ENCODE assay signal across 15 cellular contexts in the genomic region with DNA sequence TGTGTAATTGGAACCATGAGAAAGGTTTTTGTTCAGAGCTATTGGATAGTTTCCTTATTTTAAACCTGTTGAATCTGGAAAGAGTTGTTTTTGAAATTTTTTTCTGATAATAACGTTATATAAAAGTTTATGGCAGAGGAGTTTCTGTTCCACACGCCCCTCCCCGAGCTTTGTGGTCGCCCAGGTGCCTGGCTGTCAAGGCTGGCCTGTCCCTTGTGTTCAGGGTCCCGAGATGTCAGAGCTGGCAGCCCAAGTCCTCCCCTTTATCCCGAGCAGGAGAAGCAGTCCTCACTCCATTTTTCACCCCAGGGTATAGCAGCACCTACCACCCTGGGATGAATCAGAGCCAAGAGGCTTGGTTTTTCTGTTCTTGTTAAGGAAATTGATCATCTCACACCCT. TPM values are rescaled to one million over a fixed set of nuclear protein-coding genes. Genes with fewer than 3 reads are reported as not detected.
A peak's percentile ranks its signal among the peaks of the same experiment; 100 is the strongest.
DNase-seq lines count a peak whose midpoint lies in the region; ATAC-seq, FAIRE-seq and TF ChIP-seq lines count a peak whose summit lies in the region.
"Had no signal": no experiment of that assay in that cellular context is flagged by ENCODE, and none has a peak within 500 bp of the region (broad histone marks: within the 10 kb centered on the region; RNA-seq: fewer than 3 reads in every experiment).

No MANE protein-coding gene starts in this region.

- no peak for FAIRE-seq in kidney (lab: Jason Lieb, UNC)
- FAIRE-seq: HTR-8/SVneo had no signal

- no peak for ATAC-seq in activated B cell treated with CpG ODN at 0.5 μM for 24 hours (ENCODE audit: low read depth)
- ATAC-seq in left colon: peak; percentile 16
- ATAC-seq in GM21619 (IDR thresholded peaks at IDR 0.05; ENCODE audit: unreplicated experiment): no peak

- 84 to 89% methylated on average over 6 of the region's 6 CpGs for WGBS in thyroid gland, 2 donors

- H3K27me3 Mint-ChIP-seq in activated B cell treated with CpG ODN at 0.5 μM for 24 hours: peaks cover 3% of the 10 kb centered on the region

- peak overlapping the region in 1 of 2 donors; percentile 55 for H3K9ac ChIP-seq in kidney (ENCODE audit: low read length in 2 of 2)

- CTCF ChIA-PET in activated B cell treated with CpG ODN at 0.5 μM for 24 hours (lab: Charles Lee): no interaction called here

- intact Hi-C loops in cardiac septum (cut with DNase I) (no loop called here), activated B cell treated with CpG ODN at 0.5 μM for 24 hours (cut with micrococcal nuclease) (loop anchor here (2.0 kb wide), 1 partner anchor 217 kb away; no protein-coding TSS in a partner anchor), left colon (cut with DNase I, micrococcal nuclease) (no loop called here), thyroid gland (cut with DNase I) (no loop called here), kidney (cut with DNase I) (no loop called here)

- H3K4me1 Mint-ChIP-seq in activated B cell treated with CpG ODN at 0.5 μM for 24 hours: peaks cover 77% of the 10 kb centered on the region

- H3K9me3 Mint-ChIP-seq in activated B cell treated with CpG ODN at 0.5 μM for 24 hours: no peaks in the 10 kb centered on the region
- H3K9me3 Mint-ChIP-seq: CD14-positive monocyte had no signal

- peak overlapping the region; percentile 32 for H3K4me3 Mint-ChIP-seq in activated B cell treated with CpG ODN at 0.5 μM for 24 hours
- H3K4me3 Mint-ChIP-seq: CD14-positive monocyte had no signal

- H3K4me1 ChIP-seq in cardiac muscle cell (ENCODE audit: low read depth) (peaks cover 47% of the 10 kb centered on the region), thyroid gland (peaks cover 25 to 65% of the 10 kb centered on the region in 2 donors), kidney (ENCODE audit: control insufficient read depth in 1 of 2, insufficient read depth in 1 of 2, low read depth in 1 of 2, low read length in 2 of 2) (peaks cover 0 to 5% of the 10 kb centered on the region in 2 donors)

- POLR2A ChIA-PET in activated B cell treated with CpG ODN at 0.5 μM for 24 hours (lab: Charles Lee): interaction anchor here (0.7 to 1.2 kb wide), 3 partner anchors 19 to 47 kb away, joined by 3 to 5 read pairs (median 5); no protein-coding TSS in a partner anchor

- H3K36me3 Mint-ChIP-seq in activated B cell treated with CpG ODN at 0.5 μM for 24 hours (ENCODE audit: low read depth): peaks cover 6% of the 10 kb centered on the region

- no peak for TF ChIP-seq POLR2A in thyroid gland (IDR thresholded peaks at IDR 0.05)

- no peaks in the 10 kb centered on the region for H3K27me3 ChIP-seq in cardiac muscle cell
- no peaks in the 10 kb centered on the region for H3K27me3 ChIP-seq in thyroid gland

- DNase-seq in cardiac muscle cell (ENCODE audit: low read depth in 1 of 2, low spot score in 1 of 2) (no peak), cardiac septum (ENCODE audit: low spot score) (no peak), activated B cell treated with CpG ODN at 0.5 μM for 24 hours (no peak), left colon (no peak), thyroid gland (no peak), coronary artery (ENCODE audit: low spot score) (no peak), kidney (no peak)
- DNase-seq: activated naive CD4-positive, alpha-beta T cell treated with anti-CD3 and anti-CD28 coated beads, Interleukin-2, amount 50 U/mL, for 16 hours; NCI-H2029; nucleus accumbens; PC-9; WERI-Rb-1 had no signal

- no peak overlapping the region for H3K4me3 ChIP-seq in cardiac muscle cell
- no peak overlapping the region for H3K4me3 ChIP-seq in thyroid gland (replicated peaks in 1 of 3)
- H3K4me3 ChIP-seq in coronary artery: no peak overlapping the region
- H3K4me3 ChIP-seq in kidney (ENCODE audit: low read length in 2 of 2): no peak overlapping the region
- H3K4me3 ChIP-seq: PC-9 had no signal

- H3K9me3 ChIP-seq in cardiac muscle cell (ENCODE audit: low read depth): no peaks in the 10 kb centered on the region
- H3K9me3 ChIP-seq in thyroid gland: no peaks in the 10 kb centered on the region
- no peaks in the 10 kb centered on the region for H3K9me3 ChIP-seq in kidney (ENCODE audit: control insufficient read depth in 1 of 2, low read length in 2 of 2)

- no peak for TF ChIP-seq CTCF in cardiac muscle cell (IDR thresholded peaks at IDR 0.05; ENCODE audit: low read depth, low read length)
- no peak for TF ChIP-seq CTCF in activated B cell treated with CpG ODN at 0.5 μM for 24 hours (IDR thresholded peaks at IDR 0.05)
- no peak for TF ChIP-seq CTCF in thyroid gland (IDR thresholded peaks at IDR 0.05)
- TF ChIP-seq CTCF in coronary artery (IDR thresholded peaks at IDR 0.05): no peak
- TF ChIP-seq CTCF in kidney (IDR thresholded peaks at IDR 0.05; ENCODE audit: borderline replicate concordance, extremely low read depth, insufficient read depth): no peak

- no peak overlapping the region for H3K27ac Mint-ChIP-seq in activated B cell treated with CpG ODN at 0.5 μM for 24 hours
- H3K27ac Mint-ChIP-seq: CD14-positive monocyte had no signal

- H3K36me3 ChIP-seq in cardiac muscle cell (no peaks in the 10 kb centered on the region), thyroid gland (peaks cover 0 to 4% of the 10 kb centered on the region in 2 donors), kidney (ENCODE audit: control insufficient read depth in 1 of 2, insufficient read depth in 2 of 2, low read length in 2 of 2) (peaks cover 3 to 4% of the 10 kb centered on the region in 2 donors)

- peak overlapping the region; percentile 70 for H3K27ac ChIP-seq in cardiac muscle cell
- peak overlapping the region; percentile 32 to 53 (median 47) for H3K27ac ChIP-seq in thyroid gland
- H3K27ac ChIP-seq in coronary artery: no peak overlapping the region
- no peak overlapping the region for H3K27ac ChIP-seq in kidney (ENCODE audit: low read depth in 2 of 2, low read length in 2 of 2)
- H3K27ac ChIP-seq: PC-9, WERI-Rb-1 had no signal

RNA-seq across cellular contexts. Expression of a gene that starts 26.2 kb away (rescaled TPM):
- total RNA-seq in cardiac muscle cell: 0.07 TPM in 1 of 2 replicates, not detected in the other
- polyA plus RNA-seq in cardiac muscle cell: 0.14 and 0.49 TPM in 2 replicates
- total RNA-seq in cardiac septum: not detected
- total RNA-seq in activated B cell treated with CpG ODN at 0.5 μM for 24 hours: not detected in 2 replicates
- not detected for total RNA-seq in left colon
- 1 to 10 TPM; 3.0 to 6.0 (median 4.5) TPM for total RNA-seq in thyroid gland
- 0.25 TPM for total RNA-seq in kidney
- polyA plus RNA-seq in kidney (ENCODE audit: insufficient read depth, low read depth, low replicate concordance): 0.30 TPM
- polyA plus RNA-seq: CD14-positive monocyte had no signal

Comparison
In these comparisons a context has a peak if more than half of its experiments do, and no peak if none do; other contexts are left out.
1. H3K27ac ChIP-seq: peak in cardiac muscle cell (single experiment) and thyroid gland (3 of 3); none in coronary artery (0 of 2) and kidney (0 of 2).